In the genomic region with DNA sequence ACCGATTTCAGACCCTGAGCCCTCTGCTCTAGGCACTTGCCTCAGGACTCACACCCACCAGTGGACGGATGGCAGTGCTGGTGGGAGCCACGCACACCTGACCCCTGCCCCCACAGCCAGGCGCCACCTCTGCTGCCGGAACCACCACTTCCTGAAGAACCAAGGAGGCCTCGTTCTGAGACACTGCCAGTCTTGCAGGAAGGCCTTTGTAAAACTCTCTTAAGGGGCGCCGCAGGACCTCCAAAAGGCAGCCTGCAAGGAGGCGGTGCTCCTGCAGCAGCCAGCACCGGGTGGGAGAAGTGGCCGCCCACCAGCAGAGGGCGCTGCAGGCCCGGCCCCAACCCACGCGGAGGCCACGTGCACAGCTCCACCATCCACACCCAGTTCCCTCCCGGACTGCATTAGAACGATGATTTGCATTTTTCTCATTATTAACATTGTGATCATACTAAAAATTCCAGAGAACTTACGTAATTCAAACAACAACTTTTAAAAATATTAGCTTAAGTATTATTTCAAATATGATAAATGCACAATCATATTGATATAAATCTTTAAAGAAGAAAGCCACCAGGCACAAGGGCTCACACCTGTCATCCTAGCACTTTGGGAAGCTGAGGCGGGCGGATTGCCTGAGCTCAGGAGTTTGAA, we compare ENCODE assay signal across 9 cellular contexts. TPM values are rescaled to one million over a fixed set of nuclear protein-coding genes. Genes with fewer than 3 reads are reported as not detected.
DNase-seq lines count a peak whose midpoint lies in the region; ATAC-seq and TF ChIP-seq lines count a peak whose summit lies in the region.
"Had no signal": no experiment of that assay in that cellular context is flagged by ENCODE, and none has a peak within 500 bp of the region (broad histone marks: within the 10 kb centered on the region; RNA-seq: fewer than 3 reads in every experiment).

No MANE protein-coding gene starts in this region.

- no peaks in the 10 kb centered on the region for H3K9me3 Mint-ChIP-seq in neural crest cell

- peak overlapping the region; percentile 50 for H3K27ac Mint-ChIP-seq in neural crest cell (ENCODE audit: unreplicated experiment)

- no peak overlapping the region for H3K4me3 ChIP-seq in MG63
- no peak overlapping the region for H3K4me3 ChIP-seq in epithelial cell of esophagus (ENCODE audit: low read length)
- no peak overlapping the region for H3K4me3 ChIP-seq in upper lobe of left lung
- H3K4me3 ChIP-seq: SK-N-MC had no signal

- no peak overlapping the region for H3K4me3 Mint-ChIP-seq in neural crest cell

- H3K27ac ChIP-seq in upper lobe of left lung, result peak overlapping the region in 1 of 4 donors; percentile 55
- H3K27ac ChIP-seq: SK-N-MC had no signal

- peaks cover 6 to 15% (median 10%) of the 10 kb centered on the region in 4 donors for H3K4me1 ChIP-seq in upper lobe of left lung

- peak; percentile 72 for DNase-seq in EH (ENCODE audit: low read depth)
- peak; percentile 55 for DNase-seq in MG63
- DNase-seq in activated CD8-positive, alpha-beta memory T cell treated with anti-CD3 and anti-CD28 coated beads for 4 hours (ENCODE audit: low read depth in 2 of 2), result peak; percentile 51 to 52
- DNase-seq in epithelial cell of esophagus (ENCODE audit: low read depth), result peak; percentile 45
- peak; percentile 52 for DNase-seq in neural crest cell (ENCODE audit: low read depth, low spot score)
- DNase-seq in upper lobe of left lung, result peak; percentile 62 to 93
- no peak for DNase-seq in NCI-H2171 treated with DMSO at 0.1 percent for 48 hours (lab: John Stamatoyannopoulos, UW)
- DNase-seq in medulla oblongata (ENCODE audit: extremely low spot score), result no peak

- H3K36me3 ChIP-seq in MG63, result peaks cover 41% of the 10 kb centered on the region
- H3K36me3 ChIP-seq in upper lobe of left lung, result peaks cover 0 to 31% (median 8%) of the 10 kb centered on the region in 4 donors

- WGBS in upper lobe of left lung, 2 donors, result 71 to 73% methylated on average over 18 to 21 of the region's 21 CpGs

- no peaks in the 10 kb centered on the region for H3K27me3 Mint-ChIP-seq in neural crest cell (ENCODE audit: low read depth)

- TF ChIP-seq CTCF in epithelial cell of esophagus (IDR thresholded peaks at IDR 0.05; ENCODE audit: insufficient read depth, low read depth, low read length, missing control alignments), result peak; percentile 49
- peak; percentile 72 for TF ChIP-seq CTCF in neural crest cell (conservative IDR thresholded peaks at IDR 0.05)
- TF ChIP-seq CTCF in upper lobe of left lung (IDR thresholded peaks at IDR 0.05), result peak; percentile 59 to 87 (median 72)

- no peak for TF ChIP-seq POLR2A in upper lobe of left lung (IDR thresholded peaks at IDR 0.05)

- no peaks in the 10 kb centered on the region for H3K27me3 ChIP-seq in MG63
- no peaks in the 10 kb centered on the region for H3K27me3 ChIP-seq in upper lobe of left lung

- H3K9me3 ChIP-seq in MG63, result no peaks in the 10 kb centered on the region
- H3K9me3 ChIP-seq in upper lobe of left lung, result no peaks in the 10 kb centered on the region

- TF ChIP-seq EP300 in upper lobe of left lung (IDR thresholded peaks at IDR 0.05), result no peak

- H3K36me3 Mint-ChIP-seq in neural crest cell (ENCODE audit: low read depth), result peaks cover 5% of the 10 kb centered on the region

- ATAC-seq in upper lobe of left lung (ENCODE audit: low FRiP score in 2 of 2), result peak; percentile 86 to 89

- H3K4me1 Mint-ChIP-seq in neural crest cell, result peaks cover 9% of the 10 kb centered on the region

RNA-seq across cellular contexts. Expression of gene STX2, which starts 12.8 kb away (rescaled TPM):
- total RNA-seq in MG63 (2014; rRNA removed; shearing (Covaris generic); ENCODE audit: low replicate concordance), result 23.6 and 30.2 TPM in 2 replicates
- 31.0 and 32.7 TPM in 2 replicates for total RNA-seq in neural crest cell
- 100 to 1,000 TPM in 1 of 6 donors, 10 to 100 TPM in 5; 12.4 to 113 (median 27.0) TPM for total RNA-seq in upper lobe of left lung

RNA-seq across cellular contexts. Expression of gene RAN, which starts 45.6 kb away (rescaled TPM):
- 1,095 and 1,946 TPM in 2 replicates for total RNA-seq in MG63 (2014; rRNA removed; shearing (Covaris generic); ENCODE audit: low replicate concordance)
- total RNA-seq in neural crest cell, result 1,593 and 1,610 TPM in 2 replicates
- 100 to 1,000 TPM in 5 of 6 donors, 10 to 100 TPM in 1; 75.4 to 406 (median 188) TPM for total RNA-seq in upper lobe of left lung

Comparison
In these comparisons a context has a peak if more than half of its experiments do, and no peak if none do; other contexts are left out.
1. DNase-seq: peak in EH (single experiment), MG63 (single experiment), activated CD8-positive, alpha-beta memory T cell treated with anti-CD3 and anti-CD28 coated beads for 4 hours (2 of 2), epithelial cell of esophagus (single experiment), neural crest cell (single experiment) and upper lobe of left lung (2 of 2); none in NCI-H2171 treated with DMSO at 0.1 percent for 48 hours (single experiment) and medulla oblongata (single experiment).
2. Peak in every context shown above with its lines, with median percentiles within 50 percentile points of each other: CTCF ChIP-seq.